In the genomic region with DNA sequence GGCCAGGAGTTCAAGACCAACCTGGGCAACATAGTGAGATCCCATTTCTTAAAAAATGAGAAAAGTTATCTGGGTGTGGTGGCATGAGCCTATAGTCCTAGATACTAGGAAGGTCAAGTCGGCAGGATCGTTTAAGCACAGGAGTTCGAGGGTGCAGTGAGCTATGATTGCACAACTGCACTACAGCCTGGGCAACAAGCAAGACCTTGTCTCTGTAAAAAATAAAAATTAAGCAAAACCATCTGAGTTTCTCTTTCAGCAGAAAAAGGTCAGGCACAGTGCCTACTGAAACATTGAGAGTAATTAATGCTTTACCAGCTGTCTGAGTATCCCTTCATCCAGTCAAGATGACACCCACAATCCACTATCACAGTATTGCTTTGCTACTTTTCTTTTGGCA, we compare ENCODE assay signal across 30 cellular contexts.
"Had no signal": no experiment of that assay in that cellular context is flagged by ENCODE, and none has a peak within 500 bp of the region (broad histone marks: within the 10 kb centered on the region; RNA-seq: fewer than 3 reads in every experiment).

No MANE protein-coding gene starts in this region.

- H2AFZ ChIP-seq: PC-9 had no signal

- H3K4me3 ChIP-seq: PC-9 had no signal

- H3K4me2 ChIP-seq: PC-9 had no signal

- H3K27me3 ChIP-seq: brain microvascular endothelial cell had no signal

- H3K36me3 ChIP-seq: brain microvascular endothelial cell, WERI-Rb-1 had no signal

- H3K27ac ChIP-seq: brain microvascular endothelial cell, PC-9, RWPE1, WERI-Rb-1 had no signal

- ATAC-seq: activated CD8-positive, alpha-beta T cell treated with anti-CD3 and anti-CD28 coated beads, Interleukin-2, amount 10 ng/mL, durations not matched to agents 7 days and 5 days; activated naive CD4-positive, alpha-beta T cell treated with anti-CD3 and anti-CD28 coated beads, Interleukin-2, amount 50 U/mL, for 72 hours; activated T-cell treated with anti-CD3 and anti-CD28 coated beads, Interleukin-2, amount 50 U/mL, for 4 hours had no signal

- DNase-seq: activated CD4-positive, alpha-beta T cell treated with anti-CD3 and anti-CD28 coated beads, Interleukin-2, amount 10 ng/mL, durations not matched to agents 24 days and 14 days; activated CD4-positive, alpha-beta T cell treated with anti-CD3 and anti-CD28 coated beads, Interleukin-2, amount 50 U/mL, for 48 hours; activated CD8-positive, alpha-beta memory T cell treated with anti-CD3 and anti-CD28 coated beads, Interleukin-2, amount 50 U/mL, for 4 hours; activated CD8-positive, alpha-beta T cell treated with anti-CD3 and anti-CD28 coated beads, Interleukin-2, amount 10 ng/mL, durations not matched to agents 7 days and 5 days; activated gamma-delta T cell treated with Interleukin-2 at 50 U/mL for 16 hours; activated naive CD4-positive, alpha-beta T cell treated with anti-CD3 and anti-CD28 coated beads for 36 hours; activated T-cell treated with anti-CD3 and anti-CD28 coated beads for 4 hours; activated T-cell treated with anti-CD3 and anti-CD28 coated beads, Interleukin-2, amount 50 U/mL, for 4 hours; amniotic stem cell; aorta; brain microvascular endothelial cell; central memory CD4-positive, alpha-beta T cell; Karpas-422; NCI-H1105; NCI-H1417 treated with DMSO at 0.1 percent for 48 hours; NCI-H187 treated with DMSO at 0.1 percent for 48 hours; NCI-H2081 treated with DMSO at 0.1 percent for 48 hours; NCI-H345; NCI-H524 treated with DMSO at 0.1 percent for 48 hours; NCI-H748 treated with DMSO at 0.1 percent for 48 hours; PC-9; Right ventricle myocardium superior; SW 1271; T-helper 1 cell; T-helper 2 cell; T-helper 9 cell; WERI-Rb-1 had no signal

- FAIRE-seq: RCC 7860 had no signal
